ENCODE assay signal across 20 cellular contexts in genomic region chr12:81949721-81950120, GRCh38.
"Had no signal": no experiment of that assay in that cellular context is flagged by ENCODE, and none has a peak within 500 bp of the region (broad histone marks: within the 10 kb centered on the region; RNA-seq: fewer than 3 reads in every experiment).

No MANE protein-coding gene starts in this region.

- H3K27ac ChIP-seq: coronary artery, esophagus muscularis mucosa, left ventricle myocardium inferior, thoracic aorta had no signal

- H3K27ac Mint-ChIP-seq: activated CD4-positive, alpha-beta T cell treated with anti-CD3 and anti-CD28 coated beads, Interleukin-2, amount 10 ng/mL, durations not matched to agents 24 days and 14 days; activated naive CD4-positive, alpha-beta T cell treated with anti-CD3 and anti-CD28 coated beads, Interleukin-2, amount 50 U/mL, for 24 hours; natural killer cell; stimulated activated effector memory CD8-positive, alpha-beta T cell treated with anti-CD3 and anti-CD28 coated beads, Interleukin-12 subunit alpha, Interleukin-12 subunit beta, amount 100 ng/mL, for 72 hours had no signal

- H3K4me3 Mint-ChIP-seq: activated CD4-positive, alpha-beta T cell treated with anti-CD3 and anti-CD28 coated beads, Interleukin-2, amount 10 ng/mL, durations not matched to agents 24 days and 14 days; activated CD8-positive, alpha-beta T cell treated with anti-CD3 and anti-CD28 coated beads, Interleukin-2, amount 10 ng/mL, durations not matched to agents 7 days and 5 days; activated naive CD4-positive, alpha-beta T cell treated with anti-CD3 and anti-CD28 coated beads, Interleukin-2, amount 50 U/mL, for 24 hours; natural killer cell; stimulated activated effector memory CD8-positive, alpha-beta T cell treated with anti-CD3 and anti-CD28 coated beads, Interleukin-12 subunit alpha, Interleukin-12 subunit beta, amount 100 ng/mL, for 72 hours had no signal

- H3K4me1 ChIP-seq: esophagus muscularis mucosa, left ventricle myocardium inferior had no signal

- H3K9me3 Mint-ChIP-seq: activated CD4-positive, alpha-beta T cell treated with anti-CD3 and anti-CD28 coated beads, Interleukin-2, amount 10 ng/mL, durations not matched to agents 24 days and 14 days; activated naive CD4-positive, alpha-beta T cell treated with anti-CD3 and anti-CD28 coated beads, Interleukin-2, amount 50 U/mL, for 24 hours; natural killer cell had no signal

- ATAC-seq: activated CD8-positive, alpha-beta T cell treated with anti-CD3 and anti-CD28 coated beads, Interleukin-2, amount 10 ng/mL, durations not matched to agents 7 days and 5 days; stimulated activated effector memory CD8-positive, alpha-beta T cell treated with anti-CD3 and anti-CD28 coated beads, Interleukin-12 subunit alpha, Interleukin-12 subunit beta, amount 100 ng/mL, for 72 hours had no signal

- H3K27me3 ChIP-seq: esophagus muscularis mucosa had no signal

- H3K9me3 ChIP-seq: esophagus muscularis mucosa, left ventricle myocardium inferior, thoracic aorta had no signal

- H3K36me3 ChIP-seq: esophagus muscularis mucosa, left ventricle myocardium inferior, thoracic aorta had no signal

- H3K4me3 ChIP-seq: coronary artery, esophagus muscularis mucosa, left ventricle myocardium inferior, thoracic aorta had no signal

- H3K36me3 Mint-ChIP-seq: activated naive CD4-positive, alpha-beta T cell treated with anti-CD3 and anti-CD28 coated beads, Interleukin-2, amount 50 U/mL, for 24 hours; natural killer cell; stimulated activated effector memory CD8-positive, alpha-beta T cell treated with anti-CD3 and anti-CD28 coated beads, Interleukin-12 subunit alpha, Interleukin-12 subunit beta, amount 100 ng/mL, for 72 hours had no signal

- H3K27me3 Mint-ChIP-seq: activated CD4-positive, alpha-beta T cell treated with anti-CD3 and anti-CD28 coated beads, Interleukin-2, amount 10 ng/mL, durations not matched to agents 24 days and 14 days; activated naive CD4-positive, alpha-beta T cell treated with anti-CD3 and anti-CD28 coated beads, Interleukin-2, amount 50 U/mL, for 24 hours had no signal

- DNase-seq: activated CD4-positive, alpha-beta T cell treated with anti-CD3 and anti-CD28 coated beads, Interleukin-2, amount 10 ng/mL, durations not matched to agents 24 days and 14 days; activated CD4-positive, CD25-positive, alpha-beta regulatory T cell; activated CD8-positive, alpha-beta memory T cell treated with anti-CD3 and anti-CD28 coated beads, Interleukin-2, amount 50 U/mL, for 4 hours; activated CD8-positive, alpha-beta T cell treated with anti-CD3 and anti-CD28 coated beads, Interleukin-2, amount 10 ng/mL, durations not matched to agents 7 days and 5 days; activated effector memory CD4-positive, alpha-beta T cell treated with anti-CD3 and anti-CD28 coated beads, Interleukin-2, amount 50 U/mL, for 16 hours; activated T-cell treated with anti-CD3 and anti-CD28 coated beads, Interleukin-2, amount 50 U/mL, for 48 hours; amniotic stem cell; central memory CD4-positive, alpha-beta T cell; effector CD4-positive, alpha-beta T cell; left ventricle myocardium inferior; natural killer cell; nucleus accumbens; posterior cingulate gyrus; retina; stimulated activated CD4-positive, alpha-beta T cell treated with anti-CD3 and anti-CD28 coated beads, Interleukin-12 subunit alpha, Interleukin-12 subunit beta, amount 100 ng/mL, for 4 hours had no signal
